In the genomic region with DNA sequence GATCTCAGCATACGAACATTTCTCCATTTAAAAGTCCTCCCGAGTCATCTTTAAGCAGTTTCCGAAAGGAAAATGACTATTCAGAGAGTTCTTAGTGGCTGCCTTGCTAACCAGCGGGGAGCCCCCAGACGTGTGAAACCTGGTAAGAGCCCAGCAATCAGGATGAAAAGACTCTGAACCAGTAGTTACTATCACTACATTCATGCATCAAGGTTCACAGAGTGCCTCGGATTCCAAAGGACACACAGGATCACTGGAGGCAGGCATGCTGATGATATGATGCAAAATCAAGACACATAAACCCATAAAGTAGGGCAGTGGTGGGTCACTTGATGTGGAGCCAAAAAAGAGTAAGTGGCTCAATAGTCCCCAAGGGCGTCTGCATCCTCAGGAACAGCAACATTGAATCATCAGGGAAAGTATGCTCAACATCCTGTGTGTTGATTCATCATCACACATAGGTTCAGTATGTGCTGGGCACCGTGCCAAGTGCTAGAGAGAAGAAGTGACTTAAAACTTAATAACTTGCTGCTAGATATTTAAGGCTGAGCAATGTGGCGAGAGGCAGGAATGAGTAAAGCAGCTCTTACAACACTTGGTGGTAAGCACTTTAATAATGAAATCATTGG, we compare ENCODE assay signal across 8 cellular contexts. TPM values are rescaled to one million over a fixed set of nuclear protein-coding genes. Genes with fewer than 3 reads are reported as not detected.
DNase-seq lines count a peak whose midpoint lies in the region; ATAC-seq, FAIRE-seq and TF ChIP-seq lines count a peak whose summit lies in the region.

No MANE protein-coding gene starts in this region.

- intact Hi-C loops in right lobe of liver (cut with DNase I): no loop called here

- no peaks in the 10 kb centered on the region for H3K36me3 ChIP-seq in right lobe of liver

- no peak overlapping the region for H3K4me3 ChIP-seq in right lobe of liver

- CTCF ChIA-PET in HEK293T (lab: Yijun Ruan, JAX): no interaction called here

- H3K4me1 ChIP-seq in right lobe of liver: peaks cover 0 to 9% (median under 1%) of the 10 kb centered on the region in 4 donors

- FAIRE-seq in HTR-8/SVneo (lab: Jason Lieb, UNC): peak; percentile 96

- ATAC-seq in right lobe of liver: peak; percentile 7 to 56 (median 40)

- 26% methylated on average over 9 of the region's 9 CpGs for WGBS in right lobe of liver (ENCODE audit: insufficient coverage, low coverage, low lambda C conversion rate, missing lambda C conversion rate)

- no peaks in the 10 kb centered on the region for H3K9me3 ChIP-seq in right lobe of liver

- no peak for TF ChIP-seq CTCF in right lobe of liver (IDR thresholded peaks at IDR 0.05)

- H3K27ac ChIP-seq in right lobe of liver: peak overlapping the region in 1 of 3 donors; percentile 33

- POLR2A ChIA-PET in HEK293T (lab: Yijun Ruan, JAX): no interaction called here

- peak; percentile 100 for DNase-seq in EL
- peak; percentile 78 for DNase-seq in HTR-8/SVneo (ENCODE audit: insufficient read length, low spot score)
- DNase-seq in activated CD4-positive, alpha-beta T cell treated with anti-CD3 and anti-CD28 coated beads for 24 hours (ENCODE audit: low read depth in 2 of 2): peak; percentile 60 to 84
- peak; percentile 66 for DNase-seq in central memory CD4-positive, alpha-beta T cell
- DNase-seq in right lobe of liver: peak in 2 of 3 donors; percentile 53 to 85
- DNase-seq in stimulated activated CD4-positive, alpha-beta T cell treated with anti-CD3 and anti-CD28 coated beads, TNF-alpha, amount 100 ng/mL, for 48 hours (ENCODE audit: low read depth in 3 of 3): peak; percentile 73 to 88 (median 81)
- DNase-seq in NCI-H2029 treated with DMSO at 0.1 percent for 48 hours (lab: John Stamatoyannopoulos, UW): no peak
- DNase-seq in HEK293T (ENCODE audit: extremely low spot score): no peak

- TF ChIP-seq POLR2A in right lobe of liver (IDR thresholded peaks at IDR 0.05): no peak

- H3K27me3 ChIP-seq in right lobe of liver: no peaks in the 10 kb centered on the region

TF ChIP-seq in HEK293T, 16 proteins besides CTCF, POLR2A, EP300 and RAD21:
- TF ChIP-seq ZNF384 (IDR thresholded peaks at IDR 0.05) (no peak), LEF1 (IDR thresholded peaks at IDR 0.05; ENCODE audit: borderline replicate concordance) (no peak), FOXK2 (IDR thresholded peaks at IDR 0.05) (no peak), NFRKB (IDR thresholded peaks at IDR 0.05) (no peak), BHLHE40 (IDR thresholded peaks at IDR 0.05; ENCODE audit: borderline replicate concordance) (no peak)
- TF ChIP-seq, protein P1, sequence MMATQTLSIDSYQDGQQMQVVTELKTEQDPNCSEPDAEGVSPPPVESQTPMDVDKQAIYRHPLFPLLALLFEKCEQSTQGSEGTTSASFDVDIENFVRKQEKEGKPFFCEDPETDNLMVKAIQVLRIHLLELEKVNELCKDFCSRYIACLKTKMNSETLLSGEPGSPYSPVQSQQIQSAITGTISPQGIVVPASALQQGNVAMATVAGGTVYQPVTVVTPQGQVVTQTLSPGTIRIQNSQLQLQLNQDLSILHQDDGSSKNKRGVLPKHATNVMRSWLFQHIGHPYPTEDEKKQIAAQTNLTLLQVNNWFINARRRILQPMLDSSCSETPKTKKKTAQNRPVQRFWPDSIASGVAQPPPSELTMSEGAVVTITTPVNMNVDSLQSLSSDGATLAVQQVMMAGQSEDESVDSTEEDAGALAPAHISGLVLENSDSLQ (IDR thresholded peaks at IDR 0.05): no peak

RNA-seq across cellular contexts. Expression of gene CCL20, which starts 4.4 kb away (rescaled TPM):
- total RNA-seq in right lobe of liver: 100 to 1,000 TPM in 2 of 6 experiments, 10 to 100 TPM in 1, under 1 TPM in 1, not detected in 2; 0.88 to 111 (median 76.4) TPM

RNA-seq across cellular contexts. Expression of gene DAW1, which starts 53.4 kb away (rescaled TPM):
- total RNA-seq in right lobe of liver: not detected

Comparison
In these comparisons a context has a peak if more than half of its experiments do, and no peak if none do; other contexts are left out.
1. DNase-seq: peak in EL (single experiment), HTR-8/SVneo (single experiment), activated CD4-positive, alpha-beta T cell treated with anti-CD3 and anti-CD28 coated beads for 24 hours (2 of 2), central memory CD4-positive, alpha-beta T cell (single experiment), right lobe of liver (2 of 3) and stimulated activated CD4-positive, alpha-beta T cell treated with anti-CD3 and anti-CD28 coated beads, TNF-alpha, amount 100 ng/mL, for 48 hours (3 of 3); none in NCI-H2029 treated with DMSO at 0.1 percent for 48 hours (single experiment) and HEK293T (single experiment).